Comparison of ENCODE assay signal across 31 cellular contexts in the genomic region with DNA sequence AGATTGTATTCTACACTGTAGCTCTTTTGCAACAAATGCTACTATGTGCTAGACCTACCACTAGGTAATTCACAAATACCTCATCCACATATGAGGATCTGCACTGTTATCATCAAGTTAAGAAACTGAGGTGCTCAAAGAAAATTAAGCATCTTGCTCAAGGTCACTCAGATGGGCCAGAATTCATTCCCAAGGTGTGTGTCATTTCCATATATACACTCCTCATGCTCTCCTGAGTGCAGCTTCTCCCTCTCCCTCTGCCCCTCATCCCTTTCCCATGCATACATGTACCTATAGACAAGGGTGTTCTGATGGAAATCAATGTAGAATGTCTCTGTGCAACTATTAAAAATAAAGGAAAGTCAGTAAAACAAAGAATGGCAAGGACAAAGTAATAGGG.
"Had no signal": no experiment of that assay in that cellular context is flagged by ENCODE, and none has a peak within 500 bp of the region (broad histone marks: within the 10 kb centered on the region; RNA-seq: fewer than 3 reads in every experiment).

No MANE protein-coding gene starts in this region.

- H3K4me1 ChIP-seq: body of pancreas, breast epithelium had no signal

- H3K9me3 ChIP-seq: body of pancreas, breast epithelium had no signal

- DNase-seq: activated B cell treated with CpG ODN at 0.5 μM for 24 hours; activated CD4-positive, alpha-beta memory T cell treated with anti-CD3 and anti-CD28 coated beads for 36 hours; activated CD4-positive, alpha-beta T cell treated with anti-CD3 and anti-CD28 coated beads for 4 hours; activated CD4-positive, alpha-beta T cell treated with anti-CD3 and anti-CD28 coated beads, Interleukin-2, amount 10 ng/mL, durations not matched to agents 24 days and 14 days; activated CD4-positive, alpha-beta T cell treated with anti-CD3 and anti-CD28 coated beads, Interleukin-2, amount 50 U/mL, for 1 hour; activated CD4-positive, alpha-beta T cell treated with anti-CD3 and anti-CD28 coated beads, Interleukin-2, amount 50 U/mL, for 4 hours; activated CD4-positive, CD25-positive, alpha-beta regulatory T cell treated with anti-CD3 and anti-CD28 coated beads, Interleukin-2, amount 50 U/mL, for 72 hours; activated CD8-positive, alpha-beta memory T cell treated with anti-CD3 and anti-CD28 coated beads, Interleukin-2, amount 50 U/mL, for 4 hours; activated CD8-positive, alpha-beta T cell treated with anti-CD3 and anti-CD28 coated beads for 36 hours; activated effector memory CD4-positive, alpha-beta T cell treated with anti-CD3 and anti-CD28 coated beads, Interleukin-2, amount 50 U/mL, for 16 hours; activated gamma-delta T cell treated with Interleukin-2 at 50 U/mL for 16 hours; activated naive CD4-positive, alpha-beta T cell; activated naive CD4-positive, alpha-beta T cell treated with anti-CD3 and anti-CD28 coated beads for 36 hours; activated naive CD8-positive, alpha-beta T cell treated with anti-CD3 and anti-CD28 coated beads, Interleukin-2, amount 10 ng/mL, durations not matched to agents 7 days and 5 days; activated naive CD8-positive, alpha-beta T cell treated with anti-CD3 and anti-CD28 coated beads, Interleukin-2, amount 50 U/mL, for 24 hours; activated T-cell treated with anti-CD3 and anti-CD28 coated beads for 4 hours; activated T-cell treated with anti-CD3 and anti-CD28 coated beads, Interleukin-2, amount 50 U/mL, for 1 hour; activated T-cell treated with anti-CD3 and anti-CD28 coated beads, Interleukin-2, amount 50 U/mL, for 4 hours; activated T-cell treated with anti-CD3 and anti-CD28 coated beads, Interleukin-2, amount 50 U/mL, for 72 hours; amniotic stem cell; aorta; body of pancreas; brain microvascular endothelial cell; central memory CD4-positive, alpha-beta T cell; cerebellar nuclear complex; T-helper 1 cell; T-helper 2 cell; T-helper 9 cell had no signal

- H3K27me3 ChIP-seq: body of pancreas, brain microvascular endothelial cell, breast epithelium had no signal

- ATAC-seq: activated CD8-positive, alpha-beta T cell treated with anti-CD3 and anti-CD28 coated beads for 36 hours; activated naive CD8-positive, alpha-beta T cell treated with anti-CD3 and anti-CD28 coated beads, Interleukin-2, amount 50 U/mL, for 24 hours; activated T-cell treated with anti-CD3 and anti-CD28 coated beads, Interleukin-2, amount 50 U/mL, for 4 hours; activated T-cell treated with anti-CD3 and anti-CD28 coated beads, Interleukin-2, amount 50 U/mL, for 72 hours; activated T-helper 17 cell treated with anti-CD3 and anti-CD28 coated beads, Interleukin-2, amount 50 U/mL, for 72 hours; body of pancreas had no signal

- H3K27ac ChIP-seq: body of pancreas, brain microvascular endothelial cell, breast epithelium, VCaP had no signal

- H3K4me3 ChIP-seq: body of pancreas, breast epithelium had no signal

- H3K36me3 ChIP-seq: brain microvascular endothelial cell, breast epithelium had no signal
